8 cellular contexts compared by ENCODE assay signal in the genomic region with DNA sequence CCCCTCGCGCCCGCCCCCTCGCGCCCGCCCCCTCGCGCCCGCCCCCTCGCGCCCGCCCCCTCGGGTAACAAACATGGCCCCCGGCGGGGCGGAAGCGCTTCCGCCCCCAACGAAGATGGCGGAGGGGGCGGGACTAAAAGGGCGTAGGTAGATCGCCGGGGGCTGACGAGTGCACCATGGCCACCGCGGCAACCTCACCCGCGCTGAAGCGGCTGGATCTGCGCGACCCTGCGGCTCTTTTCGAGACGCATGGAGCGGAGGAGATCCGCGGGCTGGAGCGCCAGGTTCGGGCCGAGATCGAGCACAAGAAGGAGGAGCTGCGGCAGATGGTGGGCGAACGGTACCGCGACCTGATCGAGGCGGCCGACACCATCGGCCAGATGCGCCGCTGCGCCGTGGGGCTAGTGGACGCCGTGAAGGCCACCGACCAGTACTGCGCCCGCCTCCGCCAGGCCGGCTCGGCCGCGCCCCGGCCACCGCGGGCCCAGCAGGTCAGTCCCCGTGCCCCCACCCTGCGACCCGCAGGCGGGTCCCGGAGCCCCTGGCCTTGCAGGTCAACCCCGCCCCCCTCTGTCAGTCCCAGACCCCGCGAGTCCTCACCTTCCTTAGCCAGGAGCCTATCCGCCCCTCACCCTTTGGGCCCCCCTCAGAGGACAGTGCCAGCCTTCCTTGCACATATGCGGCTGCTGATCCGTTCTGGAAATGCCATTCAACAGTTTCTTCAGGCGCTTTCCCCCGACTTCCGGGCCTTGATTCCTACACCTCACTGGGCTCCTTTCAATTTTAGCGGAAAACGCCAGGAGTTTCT. TPM values are rescaled to one million over a fixed set of nuclear protein-coding genes. Genes with fewer than 3 reads are reported as not detected.
DNase-seq lines count a peak whose midpoint lies in the region; ATAC-seq and TF ChIP-seq lines count a peak whose summit lies in the region.

A gene with protein sequence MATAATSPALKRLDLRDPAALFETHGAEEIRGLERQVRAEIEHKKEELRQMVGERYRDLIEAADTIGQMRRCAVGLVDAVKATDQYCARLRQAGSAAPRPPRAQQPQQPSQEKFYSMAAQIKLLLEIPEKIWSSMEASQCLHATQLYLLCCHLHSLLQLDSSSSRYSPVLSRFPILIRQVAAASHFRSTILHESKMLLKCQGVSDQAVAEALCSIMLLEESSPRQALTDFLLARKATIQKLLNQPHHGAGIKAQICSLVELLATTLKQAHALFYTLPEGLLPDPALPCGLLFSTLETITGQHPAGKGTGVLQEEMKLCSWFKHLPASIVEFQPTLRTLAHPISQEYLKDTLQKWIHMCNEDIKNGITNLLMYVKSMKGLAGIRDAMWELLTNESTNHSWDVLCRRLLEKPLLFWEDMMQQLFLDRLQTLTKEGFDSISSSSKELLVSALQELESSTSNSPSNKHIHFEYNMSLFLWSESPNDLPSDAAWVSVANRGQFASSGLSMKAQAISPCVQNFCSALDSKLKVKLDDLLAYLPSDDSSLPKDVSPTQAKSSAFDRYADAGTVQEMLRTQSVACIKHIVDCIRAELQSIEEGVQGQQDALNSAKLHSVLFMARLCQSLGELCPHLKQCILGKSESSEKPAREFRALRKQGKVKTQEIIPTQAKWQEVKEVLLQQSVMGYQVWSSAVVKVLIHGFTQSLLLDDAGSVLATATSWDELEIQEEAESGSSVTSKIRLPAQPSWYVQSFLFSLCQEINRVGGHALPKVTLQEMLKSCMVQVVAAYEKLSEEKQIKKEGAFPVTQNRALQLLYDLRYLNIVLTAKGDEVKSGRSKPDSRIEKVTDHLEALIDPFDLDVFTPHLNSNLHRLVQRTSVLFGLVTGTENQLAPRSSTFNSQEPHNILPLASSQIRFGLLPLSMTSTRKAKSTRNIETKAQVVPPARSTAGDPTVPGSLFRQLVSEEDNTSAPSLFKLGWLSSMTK (plus strand): TSS at position 162 of the 808 bp plus-strand sequence. CDS start 15 bp downstream, at position 177.

- H3K4me1 Mint-ChIP-seq in central memory CD8-positive, alpha-beta T cell: peaks cover 15% of the 10 kb centered on the region

- peak; percentile 40 for ATAC-seq in GM18873 (IDR thresholded peaks at IDR 0.05; ENCODE audit: low FRiP score, unreplicated experiment)
- peak; percentile 58 for ATAC-seq in HG03139 (IDR thresholded peaks at IDR 0.05; ENCODE audit: unreplicated experiment)
- ATAC-seq in central memory CD8-positive, alpha-beta T cell (replicated peaks; ENCODE audit: extremely low read depth, poor library complexity, severe bottlenecking): peak; percentile 90

- H3K27me3 ChIP-seq in kidney epithelial cell (ENCODE audit: control insufficient read depth, insufficient read depth, low read length): no peaks in the 10 kb centered on the region

- no peak for DNase-seq in AG04449 (ENCODE audit: low read depth, low spot score)
- DNase-seq in NCI-H446 (lab: John Stamatoyannopoulos, UW): peak; percentile 76 to 91
- DNase-seq in activated CD4-positive, CD25-positive, alpha-beta regulatory T cell treated with anti-CD3 and anti-CD28 coated beads, Interleukin-2, amount 50 U/mL, for 72 hours: peak; percentile 75
- peak; percentile 25 to 57 for DNase-seq in central memory CD8-positive, alpha-beta T cell (ENCODE audit: low spot score in 2 of 2)
- DNase-seq in kidney epithelial cell (ENCODE audit: low read depth): peak; percentile 49
- DNase-seq in stimulated activated CD4-positive, alpha-beta T cell treated with anti-CD3 and anti-CD28 coated beads, Interleukin-15, amount 100 ng/mL, for 1 hour (ENCODE audit: low read depth in 1 of 2, low spot score in 1 of 2): peak; percentile 77 to 86

- no peaks in the 10 kb centered on the region for H3K27me3 Mint-ChIP-seq in central memory CD8-positive, alpha-beta T cell

- POLR2A ChIA-PET in AG04449 (lab: Yijun Ruan, JAX): interaction anchor here (1.0 kb wide), 1 partner anchor 159 kb away, joined by 3 read pairs; no protein-coding TSS in a partner anchor

- TF ChIP-seq CTCF in AG04449 (IDR thresholded peaks at IDR 0.05; ENCODE audit: insufficient read depth, low read length, missing control alignments): no peak
- TF ChIP-seq CTCF in kidney epithelial cell (IDR thresholded peaks at IDR 0.05; ENCODE audit: insufficient read depth, low read length, poor library complexity, severe bottlenecking): no peak

- H3K27ac Mint-ChIP-seq in central memory CD8-positive, alpha-beta T cell (ENCODE audit: low read depth): peak within 1 kb of the TSS; percentile 95

- H3K36me3 Mint-ChIP-seq in central memory CD8-positive, alpha-beta T cell (ENCODE audit: insufficient read depth): peaks cover 21% of the 10 kb centered on the region

- peak within 1 kb of the TSS; percentile 93 for H3K4me3 ChIP-seq in AG04449 (ENCODE audit: low read depth, low read length)
- H3K4me3 ChIP-seq in kidney epithelial cell (ENCODE audit: low read depth, low read length): peak within 1 kb of the TSS; percentile 85

- CTCF ChIA-PET in AG04449 (lab: Yijun Ruan, JAX): interaction anchor here (1.0 to 20.1 kb wide), 10 partner anchors 9 to 634 kb away, joined by 3 to 551 read pairs (median 43); a partner anchor contains a TSS

- H3K4me3 Mint-ChIP-seq in central memory CD8-positive, alpha-beta T cell: peak within 1 kb of the TSS; percentile 98

- no peaks in the 10 kb centered on the region for H3K9me3 Mint-ChIP-seq in central memory CD8-positive, alpha-beta T cell

- H3K36me3 ChIP-seq in kidney epithelial cell (ENCODE audit: control insufficient read depth, insufficient read depth, low read length): peaks cover 1% of the 10 kb centered on the region

RNA-seq across cellular contexts. Expression of the gene that starts here (rescaled TPM):
- total RNA-seq in kidney epithelial cell: 26.3 and 26.7 TPM in 2 replicates

Comparison
In these comparisons a context has a peak if more than half of its experiments do, and no peak if none do; other contexts are left out.
1. ATAC-seq: peak in every context shown above with its lines; median percentile 90 in central memory CD8-positive, alpha-beta T cell; 58 in HG03139; 40 in GM18873.